Comparison of ENCODE assay signal across 8 cellular contexts in genomic region chr5:175658299-175659145, GRCh38. TPM values are rescaled to one million over a fixed set of nuclear protein-coding genes. Genes with fewer than 3 reads are reported as not detected.
DNase-seq lines count a peak whose midpoint lies in the region; ATAC-seq and TF ChIP-seq lines count a peak whose summit lies in the region.

No MANE protein-coding gene starts in this region.

- peaks cover 7 to 12% of the 10 kb centered on the region in 2 donors for H3K27me3 Mint-ChIP-seq in CD8-positive, alpha-beta memory T cell

- H3K9ac ChIP-seq in parathyroid adenoma = no peak overlapping the region

- DNase-seq in CD8-positive, alpha-beta memory T cell = peak in 3 of 5 donors; percentile 5 to 28 (median 8)
- DNase-seq in activated CD4-positive, alpha-beta T cell treated with anti-CD3 and anti-CD28 coated beads for 48 hours = peak; percentile 52
- no peak for DNase-seq in foreskin keratinocyte
- DNase-seq in activated gamma-delta T cell treated with Interleukin-2 at 50 U/mL for 16 hours = no peak
- DNase-seq in NCI-H187 treated with DMSO at 0.1 percent for 48 hours (lab: John Stamatoyannopoulos, UW) = no peak

- H3K36me3 Mint-ChIP-seq in CD8-positive, alpha-beta memory T cell = no peaks in the 10 kb centered on the region

- peak overlapping the region; percentile 59 for H3K4me2 ChIP-seq in parathyroid adenoma (ENCODE audit: low read length)

- POLR2A ChIA-PET in CD8-positive, alpha-beta memory T cell (lab: Charles Lee) = no interaction called here

- peak overlapping the region; percentile 71 for H3K4me3 ChIP-seq in CD8-positive, alpha-beta memory T cell (ENCODE audit: low read length)
- peak overlapping the region; percentile 65 for H3K4me3 ChIP-seq in parathyroid adenoma (ENCODE audit: low read depth, low read length)

- peaks cover 74% of the 10 kb centered on the region for H3K4me1 ChIP-seq in CD8-positive, alpha-beta memory T cell (ENCODE audit: insufficient read depth, low read length)
- no peaks in the 10 kb centered on the region for H3K4me1 ChIP-seq in foreskin keratinocyte
- H3K4me1 ChIP-seq in parathyroid adenoma = peaks cover 14% of the 10 kb centered on the region

- CTCF ChIA-PET in CD8-positive, alpha-beta memory T cell (lab: Charles Lee) = interaction anchor here (1.9 kb wide), 1 partner anchor 125 kb away, joined by 6 read pairs; no protein-coding TSS in a partner anchor

- no peaks in the 10 kb centered on the region for H3K27me3 ChIP-seq in CD8-positive, alpha-beta memory T cell (ENCODE audit: insufficient read depth, low read length, poor library complexity, severe bottlenecking)
- peaks cover 41% of the 10 kb centered on the region for H3K27me3 ChIP-seq in foreskin keratinocyte
- no peaks in the 10 kb centered on the region for H3K27me3 ChIP-seq in parathyroid adenoma (ENCODE audit: control insufficient read depth, insufficient read depth, low read length)

- ATAC-seq in foreskin keratinocyte = peak; percentile 11
- ATAC-seq in HG02885 (IDR thresholded peaks at IDR 0.05; ENCODE audit: poor library complexity, unreplicated experiment) = no peak
- ATAC-seq in HG03460 (IDR thresholded peaks at IDR 0.05; ENCODE audit: unreplicated experiment) = no peak

- H3K4me1 Mint-ChIP-seq in CD8-positive, alpha-beta memory T cell = peaks cover 56 to 70% (median 64%) of the 10 kb centered on the region in 3 donors

- peak overlapping the region; percentile 72 for H2AFZ ChIP-seq in parathyroid adenoma

- no peaks in the 10 kb centered on the region for H3K36me3 ChIP-seq in CD8-positive, alpha-beta memory T cell (ENCODE audit: insufficient read depth, low read length)
- H3K36me3 ChIP-seq in parathyroid adenoma (ENCODE audit: control insufficient read depth, insufficient read depth, low read length) = no peaks in the 10 kb centered on the region

- no peaks in the 10 kb centered on the region for H3K79me2 ChIP-seq in parathyroid adenoma

- no peak overlapping the region for H3K27ac ChIP-seq in CD8-positive, alpha-beta memory T cell (ENCODE audit: low read depth, low read length)
- H3K27ac ChIP-seq in foreskin keratinocyte (no peak overlapping the region), parathyroid adenoma (no peak overlapping the region)

- H3K9me3 ChIP-seq in CD8-positive, alpha-beta memory T cell (ENCODE audit: low read length) = no peaks in the 10 kb centered on the region
- no peaks in the 10 kb centered on the region for H3K9me3 ChIP-seq in parathyroid adenoma (ENCODE audit: control insufficient read depth, low read length)

- TF ChIP-seq CTCF in foreskin keratinocyte (conservative IDR thresholded peaks at IDR 0.05) = no peak
- TF ChIP-seq CTCF in parathyroid adenoma (IDR thresholded peaks at IDR 0.05) = no peak

- peak overlapping the region in 5 of 8 donors; percentile 5 to 81 (median 43) for H3K27ac Mint-ChIP-seq in CD8-positive, alpha-beta memory T cell

- no peaks in the 10 kb centered on the region for H3K9me3 Mint-ChIP-seq in CD8-positive, alpha-beta memory T cell

- peak overlapping the region; percentile 83 to 94 (median 90) for H3K4me3 Mint-ChIP-seq in CD8-positive, alpha-beta memory T cell

RNA-seq across cellular contexts. Expression of gene HRH2, which starts 0.7 kb away (rescaled TPM):
- total RNA-seq in CD8-positive, alpha-beta memory T cell = 10 to 100 TPM; 28.9 to 29.6 TPM
- 1.3 TPM for polyA plus RNA-seq in CD8-positive, alpha-beta memory T cell
- total RNA-seq in foreskin keratinocyte = not detected in 2 replicates
- polyA plus RNA-seq in foreskin keratinocyte = not detected in 2 replicates

Comparison
In these comparisons a context has a peak if more than half of its experiments do, and no peak if none do; other contexts are left out.
1. DNase-seq: peak in CD8-positive, alpha-beta memory T cell (3 of 5) and activated CD4-positive, alpha-beta T cell treated with anti-CD3 and anti-CD28 coated beads for 48 hours (single experiment); none in foreskin keratinocyte (0 of 2), activated gamma-delta T cell treated with Interleukin-2 at 50 U/mL for 16 hours (single experiment) and NCI-H187 treated with DMSO at 0.1 percent for 48 hours (single experiment).
2. RNA of gene HRH2, which starts 0.7 kb away (total RNA-seq): 28.9 to 29.6 TPM in CD8-positive, alpha-beta memory T cell; not detected in foreskin keratinocyte; every median in the first group is over 10 times any median in the second.